ENCODE assay signal across 16 cellular contexts in the genomic region with DNA sequence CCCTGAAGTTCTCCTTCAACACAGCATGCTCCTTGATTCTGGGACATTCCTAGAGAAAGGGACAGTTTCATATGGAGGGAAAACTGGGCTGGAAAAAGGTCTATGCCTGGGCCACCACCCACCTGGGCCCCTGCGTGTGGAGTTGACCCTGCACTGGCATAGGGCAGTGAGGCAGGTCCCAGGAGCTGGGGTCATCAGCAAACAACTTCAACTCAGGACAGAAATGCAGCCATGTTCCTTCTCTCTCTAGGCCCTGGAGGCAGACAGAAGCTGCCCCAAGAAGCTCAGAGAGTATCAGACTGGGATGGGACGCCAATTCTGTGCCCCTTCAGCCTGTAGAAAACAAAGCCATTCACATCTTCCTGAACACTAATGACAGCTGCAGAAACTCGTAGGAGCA. TPM values are rescaled to one million over a fixed set of nuclear protein-coding genes. Genes with fewer than 3 reads are reported as not detected.
DNase-seq lines count a peak whose midpoint lies in the region; ATAC-seq and TF ChIP-seq lines count a peak whose summit lies in the region.
"Had no signal": no experiment of that assay in that cellular context is flagged by ENCODE, and none has a peak within 500 bp of the region (broad histone marks: within the 10 kb centered on the region; RNA-seq: fewer than 3 reads in every experiment).

No MANE protein-coding gene starts in this region.

- peaks cover 23% of the 10 kb centered on the region for H3K4me1 Mint-ChIP-seq in activated CD8-positive, alpha-beta T cell treated with anti-CD3 and anti-CD28 coated beads, Interleukin-2, amount 10 ng/mL, durations not matched to agents 7 days and 5 days (ENCODE audit: low read depth)
- H3K4me1 Mint-ChIP-seq in activated CD8-positive, alpha-beta T cell treated with anti-CD3 and anti-CD28 coated beads for 36 hours (ENCODE audit: low read depth), result peaks cover 8% of the 10 kb centered on the region
- H3K4me1 Mint-ChIP-seq in GM23338, result peaks cover 2% of the 10 kb centered on the region; the same call in 1 of the 3 replicates
- H3K4me1 Mint-ChIP-seq in activated CD4-positive, alpha-beta T cell treated with anti-CD3 and anti-CD28 coated beads, Interleukin-2, amount 10 ng/mL, durations not matched to agents 24 days and 14 days, result peaks cover 20% of the 10 kb centered on the region

- intact Hi-C loops in activated CD8-positive, alpha-beta T cell treated with anti-CD3 and anti-CD28 coated beads for 36 hours (cut with micrococcal nuclease), result no loop called here
- intact Hi-C loops in activated CD4-positive, alpha-beta T cell treated with anti-CD3 and anti-CD28 coated beads, Interleukin-2, amount 10 ng/mL, durations not matched to agents 24 days and 14 days (cut with micrococcal nuclease), result no loop called here

- CTCF ChIA-PET in activated CD8-positive, alpha-beta T cell treated with anti-CD3 and anti-CD28 coated beads, Interleukin-2, amount 10 ng/mL, durations not matched to agents 7 days and 5 days (lab: Charles Lee), result no interaction called here
- CTCF ChIA-PET in activated CD8-positive, alpha-beta T cell treated with anti-CD3 and anti-CD28 coated beads for 36 hours (lab: Charles Lee), result no interaction called here

- H2AFZ ChIP-seq in GM23338, result peak overlapping the region; percentile 32; the same call in 1 of the 2 replicates

- H3K79me2 ChIP-seq in GM23338 (replicated peaks; ENCODE audit: insufficient read depth), result no peaks in the 10 kb centered on the region

- H3K27ac Mint-ChIP-seq in activated CD8-positive, alpha-beta T cell treated with anti-CD3 and anti-CD28 coated beads, Interleukin-2, amount 10 ng/mL, durations not matched to agents 7 days and 5 days, result no peak overlapping the region
- no peak overlapping the region for H3K27ac Mint-ChIP-seq in activated CD8-positive, alpha-beta T cell treated with anti-CD3 and anti-CD28 coated beads for 36 hours
- no peak overlapping the region for H3K27ac Mint-ChIP-seq in GM23338
- no peak overlapping the region for H3K27ac Mint-ChIP-seq in activated CD4-positive, alpha-beta T cell treated with anti-CD3 and anti-CD28 coated beads, Interleukin-2, amount 10 ng/mL, durations not matched to agents 24 days and 14 days
- H3K27ac Mint-ChIP-seq: CD8-positive, alpha-beta memory T cell had no signal

- H3K36me3 Mint-ChIP-seq in activated CD8-positive, alpha-beta T cell treated with anti-CD3 and anti-CD28 coated beads, Interleukin-2, amount 10 ng/mL, durations not matched to agents 7 days and 5 days (ENCODE audit: low read depth), result peaks cover 5% of the 10 kb centered on the region
- no peaks in the 10 kb centered on the region for H3K36me3 Mint-ChIP-seq in activated CD8-positive, alpha-beta T cell treated with anti-CD3 and anti-CD28 coated beads for 36 hours (ENCODE audit: low read depth)
- H3K36me3 Mint-ChIP-seq in GM23338 (ENCODE audit: low read depth), result no peaks in the 10 kb centered on the region
- H3K36me3 Mint-ChIP-seq in activated CD4-positive, alpha-beta T cell treated with anti-CD3 and anti-CD28 coated beads, Interleukin-2, amount 10 ng/mL, durations not matched to agents 24 days and 14 days (ENCODE audit: low read depth), result peaks cover 4% of the 10 kb centered on the region

- no peaks in the 10 kb centered on the region for H3F3A ChIP-seq in GM23338 (replicated peaks; ENCODE audit: low read depth)

- no peak for ATAC-seq in activated CD8-positive, alpha-beta T cell treated with anti-CD3 and anti-CD28 coated beads, Interleukin-2, amount 10 ng/mL, durations not matched to agents 7 days and 5 days
- ATAC-seq in activated CD8-positive, alpha-beta T cell treated with anti-CD3 and anti-CD28 coated beads for 36 hours, result no peak
- ATAC-seq in GM23338 (no peak), left lobe of liver (no peak)
- ATAC-seq: HCT116 had no signal

- peaks cover 6% of the 10 kb centered on the region; the same call in 1 of the 2 replicates for H3K9me2 ChIP-seq in GM23338 (ENCODE audit: insufficient read depth)

- H3K4me2 ChIP-seq in GM23338, result no peak overlapping the region
- H3K4me2 ChIP-seq: BLaER1 had no signal

- peak; percentile 11 for DNase-seq in activated CD8-positive, alpha-beta T cell treated with anti-CD3 and anti-CD28 coated beads, Interleukin-2, amount 10 ng/mL, durations not matched to agents 7 days and 5 days
- DNase-seq in activated CD8-positive, alpha-beta T cell treated with anti-CD3 and anti-CD28 coated beads for 36 hours, result no peak
- DNase-seq in GM23338 (ENCODE audit: low spot score) (no peak), left lobe of liver (ENCODE audit: low spot score) (peak; percentile 38), RKO (ENCODE audit: low spot score) (no peak)
- DNase-seq in stimulated activated CD8-positive, alpha-beta memory T cell treated with anti-CD3 and anti-CD28 coated beads, Interleukin-4, amount 100 ng/mL, for 48 hours, result peak; percentile 9
- no peak for DNase-seq in activated CD4-positive, alpha-beta T cell treated with anti-CD3 and anti-CD28 coated beads, Interleukin-2, amount 10 ng/mL, durations not matched to agents 24 days and 14 days
- DNase-seq: 8988T; AML-193; Caco-2; CD8-positive, alpha-beta memory T cell; DMS53; GF-D8 had no signal

- H3K36me3 ChIP-seq in GM23338 (ENCODE audit: insufficient read depth), result no peaks in the 10 kb centered on the region
- H3K36me3 ChIP-seq: BLaER1 had no signal

- H3K4me3 Mint-ChIP-seq in activated CD8-positive, alpha-beta T cell treated with anti-CD3 and anti-CD28 coated beads, Interleukin-2, amount 10 ng/mL, durations not matched to agents 7 days and 5 days, result no peak overlapping the region
- H3K4me3 Mint-ChIP-seq in activated CD8-positive, alpha-beta T cell treated with anti-CD3 and anti-CD28 coated beads for 36 hours, result no peak overlapping the region
- no peak overlapping the region for H3K4me3 Mint-ChIP-seq in GM23338
- no peak overlapping the region for H3K4me3 Mint-ChIP-seq in activated CD4-positive, alpha-beta T cell treated with anti-CD3 and anti-CD28 coated beads, Interleukin-2, amount 10 ng/mL, durations not matched to agents 24 days and 14 days
- H3K4me3 Mint-ChIP-seq: CD8-positive, alpha-beta memory T cell had no signal

- no peak for TF ChIP-seq CTCF in activated CD8-positive, alpha-beta T cell treated with anti-CD3 and anti-CD28 coated beads for 36 hours (IDR thresholded peaks at IDR 0.05)
- TF ChIP-seq CTCF in GM23338 (conservative IDR thresholded peaks at IDR 0.05; ENCODE audit: low read depth in 2 of 2), result no peak

- peaks cover 5% of the 10 kb centered on the region for H3K9me3 Mint-ChIP-seq in activated CD8-positive, alpha-beta T cell treated with anti-CD3 and anti-CD28 coated beads, Interleukin-2, amount 10 ng/mL, durations not matched to agents 7 days and 5 days (ENCODE audit: insufficient read depth)
- peaks cover 5% of the 10 kb centered on the region for H3K9me3 Mint-ChIP-seq in activated CD8-positive, alpha-beta T cell treated with anti-CD3 and anti-CD28 coated beads for 36 hours
- no peaks in the 10 kb centered on the region; the same call in 1 of the 3 replicates for H3K9me3 Mint-ChIP-seq in GM23338
- peaks cover 17% of the 10 kb centered on the region for H3K9me3 Mint-ChIP-seq in activated CD4-positive, alpha-beta T cell treated with anti-CD3 and anti-CD28 coated beads, Interleukin-2, amount 10 ng/mL, durations not matched to agents 24 days and 14 days
- H3K9me3 Mint-ChIP-seq: CD8-positive, alpha-beta memory T cell had no signal

- H3K4me3 ChIP-seq in GM23338, result no peak overlapping the region
- H3K4me3 ChIP-seq: BLaER1 had no signal

- no peaks in the 10 kb centered on the region for H3K27me3 ChIP-seq in GM23338 (ENCODE audit: insufficient read depth)
- H3K27me3 ChIP-seq: BLaER1 had no signal

- POLR2A ChIA-PET in activated CD8-positive, alpha-beta T cell treated with anti-CD3 and anti-CD28 coated beads, Interleukin-2, amount 10 ng/mL, durations not matched to agents 7 days and 5 days (lab: Charles Lee), result no interaction called here
- POLR2A ChIA-PET in activated CD8-positive, alpha-beta T cell treated with anti-CD3 and anti-CD28 coated beads for 36 hours (lab: Charles Lee), result no interaction called here

- peaks cover 7% of the 10 kb centered on the region for H3K27me3 Mint-ChIP-seq in activated CD8-positive, alpha-beta T cell treated with anti-CD3 and anti-CD28 coated beads, Interleukin-2, amount 10 ng/mL, durations not matched to agents 7 days and 5 days (ENCODE audit: low read depth)
- no peaks in the 10 kb centered on the region for H3K27me3 Mint-ChIP-seq in activated CD8-positive, alpha-beta T cell treated with anti-CD3 and anti-CD28 coated beads for 36 hours
- H3K27me3 Mint-ChIP-seq in GM23338 (ENCODE audit: insufficient read depth, low read depth, poor library complexity), result peaks cover 11% of the 10 kb centered on the region
- H3K27me3 Mint-ChIP-seq in activated CD4-positive, alpha-beta T cell treated with anti-CD3 and anti-CD28 coated beads, Interleukin-2, amount 10 ng/mL, durations not matched to agents 24 days and 14 days, result peaks cover 10% of the 10 kb centered on the region
- H3K27me3 Mint-ChIP-seq: CD8-positive, alpha-beta memory T cell had no signal

- H4K20me1 ChIP-seq in GM23338 (replicated peaks; ENCODE audit: insufficient read depth), result no peaks in the 10 kb centered on the region
- H4K20me1 ChIP-seq: BLaER1 had no signal

- H3K4me1 ChIP-seq in GM23338 (ENCODE audit: insufficient read depth), result no peaks in the 10 kb centered on the region
- H3K4me1 ChIP-seq: Caco-2 had no signal

- H3K27ac ChIP-seq in GM23338 (ENCODE audit: low read depth), result no peak overlapping the region
- H3K27ac ChIP-seq: BLaER1, HL-60 had no signal

TF ChIP-seq in GM23338, 12 proteins besides CTCF, POLR2A, EP300 and RAD21 (continues in another document):
- TF ChIP-seq EZH2 (IDR thresholded peaks at IDR 0.05; ENCODE audit: low read depth, unreplicated experiment) (no peak), ZNF114 (CRISPR knock-in tag; IDR thresholded peaks at IDR 0.05) (no peak), NANOG (IDR thresholded peaks at IDR 0.05; ENCODE audit: borderline replicate concordance) (no peak), EZH2phosphoT487 (IDR thresholded peaks at IDR 0.05; ENCODE audit: unreplicated experiment) (no peak)

RNA-seq across cellular contexts. Expression of a gene that starts 34.9 kb away (rescaled TPM):
- total RNA-seq in activated CD8-positive, alpha-beta T cell treated with anti-CD3 and anti-CD28 coated beads, Interleukin-2, amount 10 ng/mL, durations not matched to agents 7 days and 5 days, result 1 to 10 TPM; 6.8 to 7.3 TPM
- total RNA-seq in activated CD8-positive, alpha-beta T cell treated with anti-CD3 and anti-CD28 coated beads for 36 hours, result 1 to 10 TPM; 5.7 to 6.1 TPM
- total RNA-seq in GM23338 (2014; rRNA removed; shearing (Covaris generic)), result 21.4 and 28.8 TPM in 2 replicates
- 7.7 and 8.2 TPM in 2 replicates for polyA plus RNA-seq in GM23338 (2016; fragmentation: Nextera tagmentation; extraction: Ambion mirVana)
- 5.1 TPM for total RNA-seq in left lobe of liver
- total RNA-seq in activated CD4-positive, alpha-beta T cell treated with anti-CD3 and anti-CD28 coated beads, Interleukin-2, amount 10 ng/mL, durations not matched to agents 24 days and 14 days, result 7.9 and 8.0 TPM in 2 replicates

Comparison
In these comparisons a context has a peak if more than half of its experiments do, and no peak if none do; other contexts are left out.
1. DNase-seq: peak in activated CD8-positive, alpha-beta T cell treated with anti-CD3 and anti-CD28 coated beads, Interleukin-2, amount 10 ng/mL, durations not matched to agents 7 days and 5 days (single experiment), left lobe of liver (single experiment) and stimulated activated CD8-positive, alpha-beta memory T cell treated with anti-CD3 and anti-CD28 coated beads, Interleukin-4, amount 100 ng/mL, for 48 hours (single experiment); none in activated CD8-positive, alpha-beta T cell treated with anti-CD3 and anti-CD28 coated beads for 36 hours (single experiment), GM23338 (single experiment), RKO (single experiment) and activated CD4-positive, alpha-beta T cell treated with anti-CD3 and anti-CD28 coated beads, Interleukin-2, amount 10 ng/mL, durations not matched to agents 24 days and 14 days (single experiment).